8 cellular contexts compared by ENCODE assay signal in genomic region chr19:3243851-3244700, GRCh38. TPM values are rescaled to one million over a fixed set of nuclear protein-coding genes. Genes with fewer than 3 reads are reported as not detected.
DNase-seq lines count a peak whose midpoint lies in the region; ATAC-seq and TF ChIP-seq lines count a peak whose summit lies in the region.

No MANE protein-coding gene starts in this region.

- ATAC-seq in HG03457 (IDR thresholded peaks at IDR 0.05; ENCODE audit: unreplicated experiment), result no peak
- no peak for ATAC-seq in GM19397 (IDR thresholded peaks at IDR 0.05; ENCODE audit: unreplicated experiment)

- peaks cover 0 to 54% (median 0%) of the 10 kb centered on the region in 3 donors for H3K27me3 ChIP-seq in stomach

- WGBS in stomach, 5 donors, result 33 to 45% (median 35%) methylated on average over 20 of the region's 20 CpGs

- no peak overlapping the region for H3K27ac ChIP-seq in stomach

- TF ChIP-seq CTCF in stomach (IDR thresholded peaks at IDR 0.05) (no peak), chondrocyte (IDR thresholded peaks at IDR 0.05) (no peak)

- intact Hi-C loops in activated T-helper 2 cell treated with anti-CD3 and anti-CD28 coated beads, Interferon-gamma antibody, Interleukin-2, Interleukin-4, amounts not matched to agents 10 μg/mL and 5 μg/mL and 100 μg/mL, durations not matched to agents 14 hours and 24 hours and 36 hours (cut with micrococcal nuclease), result no loop called here
- intact Hi-C loops in stomach (cut with DNase I; ENCODE audit: low total_unique reads), result no loop called here

- H3K36me3 Mint-ChIP-seq in activated T-helper 2 cell treated with anti-CD3 and anti-CD28 coated beads, Interferon-gamma antibody, Interleukin-2, Interleukin-4, amounts not matched to agents 10 μg/mL and 5 μg/mL and 100 μg/mL, durations not matched to agents 14 hours and 24 hours and 36 hours (ENCODE audit: low read depth), result no peaks in the 10 kb centered on the region
- no peaks in the 10 kb centered on the region for H3K36me3 Mint-ChIP-seq in chondrocyte (ENCODE audit: low read depth)

- H3K4me3 Mint-ChIP-seq in activated T-helper 2 cell treated with anti-CD3 and anti-CD28 coated beads, Interferon-gamma antibody, Interleukin-2, Interleukin-4, amounts not matched to agents 10 μg/mL and 5 μg/mL and 100 μg/mL, durations not matched to agents 14 hours and 24 hours and 36 hours (ENCODE audit: low read depth), result no peak overlapping the region
- no peak overlapping the region for H3K4me3 Mint-ChIP-seq in chondrocyte (ENCODE audit: unreplicated experiment)

- no peak overlapping the region for H3K27ac Mint-ChIP-seq in activated T-helper 2 cell treated with anti-CD3 and anti-CD28 coated beads, Interferon-gamma antibody, Interleukin-2, Interleukin-4, amounts not matched to agents 10 μg/mL and 5 μg/mL and 100 μg/mL, durations not matched to agents 14 hours and 24 hours and 36 hours
- H3K27ac Mint-ChIP-seq in chondrocyte (ENCODE audit: unreplicated experiment), result no peak overlapping the region

- H3K4me3 ChIP-seq in stomach, result no peak overlapping the region

- H3K27me3 Mint-ChIP-seq in activated T-helper 2 cell treated with anti-CD3 and anti-CD28 coated beads, Interferon-gamma antibody, Interleukin-2, Interleukin-4, amounts not matched to agents 10 μg/mL and 5 μg/mL and 100 μg/mL, durations not matched to agents 14 hours and 24 hours and 36 hours (ENCODE audit: low read depth), result no peaks in the 10 kb centered on the region
- peaks cover 15% of the 10 kb centered on the region for H3K27me3 Mint-ChIP-seq in chondrocyte (ENCODE audit: low read depth)

- no peaks in the 10 kb centered on the region for H3K4me1 Mint-ChIP-seq in activated T-helper 2 cell treated with anti-CD3 and anti-CD28 coated beads, Interferon-gamma antibody, Interleukin-2, Interleukin-4, amounts not matched to agents 10 μg/mL and 5 μg/mL and 100 μg/mL, durations not matched to agents 14 hours and 24 hours and 36 hours (ENCODE audit: low read depth)
- H3K4me1 Mint-ChIP-seq in chondrocyte (ENCODE audit: low read depth), result no peaks in the 10 kb centered on the region

- no peaks in the 10 kb centered on the region for H3K9me3 ChIP-seq in stomach

- DNase-seq in EH (ENCODE audit: low read depth), result peak; percentile 65
- DNase-seq in NCI-H460 (ENCODE audit: extremely low read depth, low read depth), result peak; percentile 63
- peak; percentile 46 for DNase-seq in activated T-helper 2 cell treated with anti-CD3 and anti-CD28 coated beads, Interferon-gamma antibody, Interleukin-2, Interleukin-4, amounts not matched to agents 10 μg/mL and 5 μg/mL and 100 μg/mL, durations not matched to agents 14 hours and 24 hours and 36 hours (ENCODE audit: low spot score)
- peak; percentile 45 for DNase-seq in inferior parietal cortex (ENCODE audit: extremely low spot score)
- peak; percentile 27 for DNase-seq in stomach
- no peak for DNase-seq in chondrocyte (ENCODE audit: low spot score)

- H3K9me3 Mint-ChIP-seq in activated T-helper 2 cell treated with anti-CD3 and anti-CD28 coated beads, Interferon-gamma antibody, Interleukin-2, Interleukin-4, amounts not matched to agents 10 μg/mL and 5 μg/mL and 100 μg/mL, durations not matched to agents 14 hours and 24 hours and 36 hours, result no peaks in the 10 kb centered on the region
- H3K9me3 Mint-ChIP-seq in chondrocyte (ENCODE audit: low read depth), result no peaks in the 10 kb centered on the region

- TF ChIP-seq POLR2A in stomach (IDR thresholded peaks at IDR 0.05), result peak in 1 of 4 donors; percentile 20

- no peak for TF ChIP-seq EP300 in stomach (IDR thresholded peaks at IDR 0.05)

- no peaks in the 10 kb centered on the region for H3K4me1 ChIP-seq in stomach

- no peaks in the 10 kb centered on the region for H3K36me3 ChIP-seq in stomach

RNA-seq across cellular contexts. Expression of gene CELF5, which starts 19.6 kb away (rescaled TPM):
- not detected in 2 replicates for total RNA-seq in NCI-H460 (2014; rRNA removed; shearing (Covaris generic))
- polyA plus RNA-seq in NCI-H460 (2014; cell fraction: nucleus; rRNA removed), result 0.20 TPM in 1 of 2 replicates, not detected in the other
- total RNA-seq in activated T-helper 2 cell treated with anti-CD3 and anti-CD28 coated beads, Interferon-gamma antibody, Interleukin-2, Interleukin-4, amounts not matched to agents 10 μg/mL and 5 μg/mL and 100 μg/mL, durations not matched to agents 14 hours and 24 hours and 36 hours, result 0.16 and 0.18 TPM in 2 replicates
- total RNA-seq in stomach, result under 1 TPM in 1 of 5 donors, not detected in 4; 0.18 TPM
- polyA plus RNA-seq in stomach, result under 1 TPM in 1 of 3 donors, not detected in 2; 0.18 TPM
- 0.22 to 0.31 TPM in 2 of 3 replicates, not detected in the other for total RNA-seq in chondrocyte

RNA-seq across cellular contexts. Expression of gene NCLN, which starts 58.3 kb away (rescaled TPM):
- total RNA-seq in NCI-H460 (2014; rRNA removed; shearing (Covaris generic)), result 31.4 and 34.4 TPM in 2 replicates
- polyA plus RNA-seq in NCI-H460 (2014; cell fraction: nucleus; rRNA removed), result 103 and 113 TPM in 2 replicates
- total RNA-seq in activated T-helper 2 cell treated with anti-CD3 and anti-CD28 coated beads, Interferon-gamma antibody, Interleukin-2, Interleukin-4, amounts not matched to agents 10 μg/mL and 5 μg/mL and 100 μg/mL, durations not matched to agents 14 hours and 24 hours and 36 hours, result 86.3 and 88.1 TPM in 2 replicates
- total RNA-seq in stomach (100 to 1,000 TPM in 2 of 5 donors, 10 to 100 TPM in 3; 16.7 to 381 (median 93.6) TPM), chondrocyte (80.7 to 97.1 TPM (median 82.5 TPM) in 3 replicates)
- polyA plus RNA-seq in stomach, result 10 to 100 TPM; 42.3 to 45.8 (median 44.6) TPM
